8 cellular contexts compared by ENCODE assay signal in the genomic region with DNA sequence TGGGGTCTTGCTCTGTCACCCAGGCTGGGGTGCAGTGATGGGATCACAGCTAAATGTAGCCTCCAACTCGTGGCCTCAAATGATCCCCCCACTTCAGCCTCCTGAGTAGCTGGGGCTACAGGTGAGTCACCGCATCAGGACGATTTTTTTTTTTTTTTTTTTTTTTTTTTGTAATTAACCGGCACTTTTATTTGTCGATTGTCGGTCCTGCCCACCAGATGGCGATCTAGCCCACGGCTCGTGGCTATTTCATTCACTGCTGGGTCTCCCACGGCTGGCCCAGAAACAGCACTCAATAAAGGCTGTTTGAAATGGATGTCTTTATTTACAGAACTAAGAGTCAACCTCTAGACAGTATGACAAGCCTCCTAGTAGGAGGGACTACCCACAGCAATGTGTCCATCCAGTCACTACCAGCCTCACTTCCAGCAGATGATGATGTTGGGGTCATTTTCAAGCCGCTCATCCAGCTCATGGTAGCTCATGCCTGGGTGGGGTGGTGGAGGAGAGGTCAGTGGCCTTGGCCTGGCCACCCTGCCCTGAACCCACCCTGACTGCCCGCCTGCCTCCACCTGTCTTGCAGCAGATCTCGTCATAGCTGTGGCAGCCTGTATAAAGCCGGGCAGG. TPM values are rescaled to one million over a fixed set of nuclear protein-coding genes. Genes with fewer than 3 reads are reported as not detected.
A peak's percentile ranks its signal among the peaks of the same experiment; 100 is the strongest.
DNase-seq lines count a peak whose midpoint lies in the region; ATAC-seq lines count a peak whose summit lies in the region.

No MANE protein-coding gene starts in this region.

- no peaks in the 10 kb centered on the region for H3K27me3 Mint-ChIP-seq in T-helper 17 cell

- H3K4me3 ChIP-seq in MG63 (no peak overlapping the region), adipocyte (ENCODE audit: low read length) (no peak overlapping the region)

- H3K9me3 ChIP-seq in MG63 (no peaks in the 10 kb centered on the region), T-helper 17 cell (ENCODE audit: control insufficient read depth, low read length, poor library complexity, severe bottlenecking) (no peaks in the 10 kb centered on the region), adipocyte (ENCODE audit: control insufficient read depth, low read length) (no peaks in the 10 kb centered on the region)

- H3K36me3 ChIP-seq in MG63 (peaks cover 6% of the 10 kb centered on the region), adipocyte (ENCODE audit: control insufficient read depth, insufficient read depth, low read length, severe bottlenecking) (peaks cover 9% of the 10 kb centered on the region)

- H3K27ac Mint-ChIP-seq in T-helper 17 cell, result no peak overlapping the region

- H3K4me1 ChIP-seq in adipocyte (ENCODE audit: control insufficient read depth, insufficient read depth, low read length), result peaks cover 29% of the 10 kb centered on the region

- peaks cover 35% of the 10 kb centered on the region for H3K4me1 Mint-ChIP-seq in T-helper 17 cell

- no peak overlapping the region for H3K9ac ChIP-seq in adipocyte (ENCODE audit: low read length)

- no peak overlapping the region for H3K4me3 Mint-ChIP-seq in T-helper 17 cell

- DNase-seq in EL (peak; percentile 79), MG63 (peak; percentile 52), T-helper 17 cell (peak; percentile 64 to 68 (median 64)), adipocyte (ENCODE audit: low read depth) (peak; percentile 86), hepatic stellate cell (ENCODE audit: low spot score) (peak; percentile 78)
- peak; percentile 52 to 56 for DNase-seq in stimulated activated CD4-positive, alpha-beta T cell treated with anti-CD3 and anti-CD28 coated beads, Interleukin-15, amount 100 ng/mL, for 1 hour (ENCODE audit: low read depth in 1 of 2, low spot score in 1 of 2)

- peak; percentile 16 for ATAC-seq in T-helper 17 cell
- no peak for ATAC-seq in HG02973 (IDR thresholded peaks at IDR 0.05; ENCODE audit: unreplicated experiment)
- ATAC-seq in HG03469 (IDR thresholded peaks at IDR 0.05; ENCODE audit: unreplicated experiment), result no peak

- H3K36me3 Mint-ChIP-seq in T-helper 17 cell (ENCODE audit: low read depth), result peaks cover 2% of the 10 kb centered on the region

- H3K27me3 ChIP-seq in MG63 (no peaks in the 10 kb centered on the region), adipocyte (replicated peaks; ENCODE audit: control insufficient read depth, insufficient read depth, low read length) (no peaks in the 10 kb centered on the region)

RNA-seq across cellular contexts. Expression of a gene that starts 1.8 kb away (rescaled TPM):
- total RNA-seq in MG63 (2014; rRNA removed; shearing (Covaris generic); ENCODE audit: low replicate concordance), result 0.43 TPM in 1 of 2 replicates, not detected in the other
- 1 to 10 TPM; 1.1 to 1.3 TPM for total RNA-seq in T-helper 17 cell

RNA-seq across cellular contexts. Expression of a gene that starts 3.3 kb away (rescaled TPM):
- 14.3 and 16.0 TPM in 2 replicates for total RNA-seq in MG63 (2014; rRNA removed; shearing (Covaris generic); ENCODE audit: low replicate concordance)
- 10 to 100 TPM; 27.5 to 29.1 TPM for total RNA-seq in T-helper 17 cell

RNA-seq across cellular contexts. Expression of a gene that starts 3.4 kb away (rescaled TPM):
- 21.9 and 35.5 TPM in 2 replicates for total RNA-seq in MG63 (2014; rRNA removed; shearing (Covaris generic); ENCODE audit: low replicate concordance)
- 10 to 100 TPM; 20.8 to 27.2 TPM for total RNA-seq in T-helper 17 cell

RNA-seq across cellular contexts. Expression of a gene that starts 6.7 kb away (rescaled TPM):
- total RNA-seq in MG63 (2014; rRNA removed; shearing (Covaris generic); ENCODE audit: low replicate concordance), result 17.5 and 42.0 TPM in 2 replicates
- 100 to 1,000 TPM in 1 of 2 donors, 10 to 100 TPM in 1; 83.5 to 105 TPM for total RNA-seq in T-helper 17 cell

RNA-seq across cellular contexts. Expression of a gene that starts 12.0 kb away (rescaled TPM):
- total RNA-seq in MG63 (2014; rRNA removed; shearing (Covaris generic); ENCODE audit: low replicate concordance), result 18.7 and 24.1 TPM in 2 replicates
- total RNA-seq in T-helper 17 cell, result 10 to 100 TPM; 16.7 to 17.4 TPM
